Comparison of ENCODE assay signal across 13 cellular contexts in genomic region chr5:10401499-10401898, GRCh38. TPM values are rescaled to one million over a fixed set of nuclear protein-coding genes. Genes with fewer than 3 reads are reported as not detected.
A peak's percentile ranks its signal among the peaks of the same experiment; 100 is the strongest.
DNase-seq lines count a peak whose midpoint lies in the region; ATAC-seq and TF ChIP-seq lines count a peak whose summit lies in the region.
"Had no signal": no experiment of that assay in that cellular context is flagged by ENCODE, and none has a peak within 500 bp of the region (broad histone marks: within the 10 kb centered on the region; RNA-seq: fewer than 3 reads in every experiment).

No MANE protein-coding gene starts in this region.

- TF ChIP-seq CTCF in chondrocyte (IDR thresholded peaks at IDR 0.05), result no peak

- H3K27ac Mint-ChIP-seq in chondrocyte (ENCODE audit: unreplicated experiment), result peak overlapping the region; percentile 49

- DNase-seq in chondrocyte (ENCODE audit: low spot score) (no peak), NCI-H345 treated with DMSO at 0.1 percent for 48 hours (lab: John Stamatoyannopoulos, UW; ENCODE audit: unreplicated experiment) (no peak), NCI-H1092 (lab: John Stamatoyannopoulos, UW) (no peak), NCI-H1694 treated with DMSO at 0.1 percent for 48 hours (lab: John Stamatoyannopoulos, UW) (no peak)
- no peak for DNase-seq in stimulated activated CD4-positive, alpha-beta T cell treated with anti-CD3 and anti-CD28 coated beads, Interleukin-15, amount 100 ng/mL, for 24 hours
- DNase-seq: activated naive CD4-positive, alpha-beta T cell treated with anti-CD3 and anti-CD28 coated beads, Interleukin-2, amount 50 U/mL, for 16 hours; effector CD8-positive, alpha-beta T cell; head of caudate nucleus; KG1; NCI-H226 had no signal

- H3K9me3 Mint-ChIP-seq in chondrocyte (ENCODE audit: low read depth), result no peaks in the 10 kb centered on the region

- H3K36me3 Mint-ChIP-seq in chondrocyte (ENCODE audit: low read depth), result peaks cover 29% of the 10 kb centered on the region

- peaks cover 21% of the 10 kb centered on the region for H3K4me1 Mint-ChIP-seq in chondrocyte (ENCODE audit: low read depth)

- no peaks in the 10 kb centered on the region for H3K27me3 Mint-ChIP-seq in chondrocyte (ENCODE audit: low read depth)

- H3K4me3 Mint-ChIP-seq in chondrocyte (ENCODE audit: unreplicated experiment), result no peak overlapping the region

- ATAC-seq in GM18508 (IDR thresholded peaks at IDR 0.05; ENCODE audit: insufficient read depth, unreplicated experiment) (peak; percentile 75), GM21423 (IDR thresholded peaks at IDR 0.05; ENCODE audit: unreplicated experiment) (peak; percentile 85), HG03135 (IDR thresholded peaks at IDR 0.05; ENCODE audit: unreplicated experiment) (peak; percentile 73)

RNA-seq across cellular contexts. Expression of gene ROPN1L, which starts 40.2 kb away (rescaled TPM):
- total RNA-seq in chondrocyte, result 0.37 to 0.64 TPM (median 0.39 TPM) in 3 replicates

RNA-seq across cellular contexts. Expression of gene MARCHF6, which starts 48.0 kb away (rescaled TPM):
- total RNA-seq in chondrocyte, result 143 to 197 TPM (median 149 TPM) in 3 replicates
